In genomic region chr7:101140339-101140699, GRCh38 we compare ENCODE assay signal across 1 cellular context.
TF ChIP-seq lines count a peak whose summit lies in the region.

No MANE protein-coding gene starts in this region.

TF ChIP-seq in H1, 55 proteins besides CTCF, POLR2A, EP300 and RAD21:
- TF ChIP-seq POU5F1 (IDR thresholded peaks at IDR 0.05; ENCODE audit: low read depth, low read length) (no peak), BACH1 (IDR thresholded peaks at IDR 0.05; ENCODE audit: low read length) (no peak), POLR2AphosphoS5 (IDR thresholded peaks at IDR 0.05; ENCODE audit: low read depth, low read length) (no peak), ASH2L (IDR thresholded peaks at IDR 0.05; ENCODE audit: low read length) (no peak), ZNF274 (IDR thresholded peaks at IDR 0.05; ENCODE audit: borderline replicate concordance, extremely low read depth, low read length) (no peak), SIRT6 (IDR thresholded peaks at IDR 0.05; ENCODE audit: low read length) (no peak), NRF1 (IDR thresholded peaks at IDR 0.05; ENCODE audit: low read depth, low read length) (no peak), TBP (IDR thresholded peaks at IDR 0.05; ENCODE audit: low read depth, low read length) (no peak), EZH2 (IDR thresholded peaks at IDR 0.05; ENCODE audit: low read depth, low read length, severe bottlenecking) (no peak), HDAC6 (IDR thresholded peaks at IDR 0.05; ENCODE audit: low read depth, low read length) (no peak), CEBPB (IDR thresholded peaks at IDR 0.05; ENCODE audit: low read depth, low read length) (no peak)
- TF ChIP-seq, protein P1, sequence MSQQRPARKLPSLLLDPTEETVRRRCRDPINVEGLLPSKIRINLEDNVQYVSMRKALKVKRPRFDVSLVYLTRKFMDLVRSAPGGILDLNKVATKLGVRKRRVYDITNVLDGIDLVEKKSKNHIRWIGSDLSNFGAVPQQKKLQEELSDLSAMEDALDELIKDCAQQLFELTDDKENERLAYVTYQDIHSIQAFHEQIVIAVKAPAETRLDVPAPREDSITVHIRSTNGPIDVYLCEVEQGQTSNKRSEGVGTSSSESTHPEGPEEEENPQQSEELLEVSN (IDR thresholded peaks at IDR 0.05) = no peak
